In genomic region chr4:120725639-120726585, GRCh38 we compare ENCODE assay signal across 1 cellular context.
TF ChIP-seq lines count a peak whose summit lies in the region.

No MANE protein-coding gene starts in this region.

TF ChIP-seq in GM23338, 12 proteins besides CTCF, POLR2A, EP300 and RAD21 (continued from another document):
- no peak for TF ChIP-seq ETS1 (IDR thresholded peaks at IDR 0.05)
- TF ChIP-seq, protein P1, sequence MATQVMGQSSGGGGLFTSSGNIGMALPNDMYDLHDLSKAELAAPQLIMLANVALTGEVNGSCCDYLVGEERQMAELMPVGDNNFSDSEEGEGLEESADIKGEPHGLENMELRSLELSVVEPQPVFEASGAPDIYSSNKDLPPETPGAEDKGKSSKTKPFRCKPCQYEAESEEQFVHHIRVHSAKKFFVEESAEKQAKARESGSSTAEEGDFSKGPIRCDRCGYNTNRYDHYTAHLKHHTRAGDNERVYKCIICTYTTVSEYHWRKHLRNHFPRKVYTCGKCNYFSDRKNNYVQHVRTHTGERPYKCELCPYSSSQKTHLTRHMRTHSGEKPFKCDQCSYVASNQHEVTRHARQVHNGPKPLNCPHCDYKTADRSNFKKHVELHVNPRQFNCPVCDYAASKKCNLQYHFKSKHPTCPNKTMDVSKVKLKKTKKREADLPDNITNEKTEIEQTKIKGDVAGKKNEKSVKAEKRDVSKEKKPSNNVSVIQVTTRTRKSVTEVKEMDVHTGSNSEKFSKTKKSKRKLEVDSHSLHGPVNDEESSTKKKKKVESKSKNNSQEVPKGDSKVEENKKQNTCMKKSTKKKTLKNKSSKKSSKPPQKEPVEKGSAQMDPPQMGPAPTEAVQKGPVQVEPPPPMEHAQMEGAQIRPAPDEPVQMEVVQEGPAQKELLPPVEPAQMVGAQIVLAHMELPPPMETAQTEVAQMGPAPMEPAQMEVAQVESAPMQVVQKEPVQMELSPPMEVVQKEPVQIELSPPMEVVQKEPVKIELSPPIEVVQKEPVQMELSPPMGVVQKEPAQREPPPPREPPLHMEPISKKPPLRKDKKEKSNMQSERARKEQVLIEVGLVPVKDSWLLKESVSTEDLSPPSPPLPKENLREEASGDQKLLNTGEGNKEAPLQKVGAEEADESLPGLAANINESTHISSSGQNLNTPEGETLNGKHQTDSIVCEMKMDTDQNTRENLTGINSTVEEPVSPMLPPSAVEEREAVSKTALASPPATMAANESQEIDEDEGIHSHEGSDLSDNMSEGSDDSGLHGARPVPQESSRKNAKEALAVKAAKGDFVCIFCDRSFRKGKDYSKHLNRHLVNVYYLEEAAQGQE (IDR thresholded peaks at IDR 0.05; ENCODE audit: unreplicated experiment) = no peak
